ENCODE assay signal across 1 cellular context in the genomic region with DNA sequence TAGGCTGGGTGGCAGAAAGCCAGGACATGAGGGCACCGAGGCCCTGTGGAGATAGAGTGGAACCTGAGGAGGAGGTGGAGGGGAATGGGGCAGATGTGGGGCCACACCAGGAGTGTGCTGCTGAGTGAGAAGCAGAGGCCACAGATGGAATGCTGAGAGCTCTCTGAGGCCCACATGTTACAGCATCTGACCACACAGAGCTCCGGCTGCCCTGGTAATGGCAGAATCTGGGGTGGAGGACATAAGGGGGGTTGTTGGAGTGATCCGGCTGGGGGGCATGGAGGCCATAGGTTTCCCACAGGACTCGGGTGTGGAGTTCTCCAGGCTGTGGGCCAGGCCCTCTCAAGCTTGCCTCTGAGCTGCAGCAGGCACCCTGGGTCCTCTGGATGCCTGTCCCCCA.
A peak's percentile ranks its signal among the peaks of the same experiment; 100 is the strongest.
TF ChIP-seq lines count a peak whose summit lies in the region.

No MANE protein-coding gene starts in this region.

TF ChIP-seq in K562, 482 proteins besides CTCF, POLR2A, EP300 and RAD21:
- TF ChIP-seq HMGN3 (IDR thresholded peaks at IDR 0.05; ENCODE audit: borderline replicate concordance, extremely low read depth, insufficient read length, low read depth, low read length): no peak
- TF ChIP-seq RBFOX2 (IDR thresholded peaks at IDR 0.05; ENCODE audit: low read depth, low read length): peak; percentile 46; the same call in 1 of the 2 replicates
- TF ChIP-seq POLR2G (IDR thresholded peaks at IDR 0.05; ENCODE audit: low read depth, low read length): peak; percentile 44; the same call in 1 of the 2 replicates
- TF ChIP-seq PHF8 (IDR thresholded peaks at IDR 0.05; ENCODE audit: borderline replicate concordance, low read length): no peak
- TF ChIP-seq ZNF699 (CRISPR knock-in tag; IDR thresholded peaks at IDR 0.05; ENCODE audit: insufficient replicate concordance): no peak
- no peak for TF ChIP-seq ZNF124 (CRISPR knock-in tag; IDR thresholded peaks at IDR 0.05)
- no peak for TF ChIP-seq GABPB1 (CRISPR knock-in tag; IDR thresholded peaks at IDR 0.05)
- TF ChIP-seq, protein P1, sequence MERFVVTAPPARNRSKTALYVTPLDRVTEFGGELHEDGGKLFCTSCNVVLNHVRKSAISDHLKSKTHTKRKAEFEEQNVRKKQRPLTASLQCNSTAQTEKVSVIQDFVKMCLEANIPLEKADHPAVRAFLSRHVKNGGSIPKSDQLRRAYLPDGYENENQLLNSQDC (CRISPR knock-in tag; IDR thresholded peaks at IDR 0.05): no peak
- no peak for TF ChIP-seq RBM39 (optimal IDR thresholded peaks at IDR 0.05; ENCODE audit: low read depth, low read length)
